In the genomic region with DNA sequence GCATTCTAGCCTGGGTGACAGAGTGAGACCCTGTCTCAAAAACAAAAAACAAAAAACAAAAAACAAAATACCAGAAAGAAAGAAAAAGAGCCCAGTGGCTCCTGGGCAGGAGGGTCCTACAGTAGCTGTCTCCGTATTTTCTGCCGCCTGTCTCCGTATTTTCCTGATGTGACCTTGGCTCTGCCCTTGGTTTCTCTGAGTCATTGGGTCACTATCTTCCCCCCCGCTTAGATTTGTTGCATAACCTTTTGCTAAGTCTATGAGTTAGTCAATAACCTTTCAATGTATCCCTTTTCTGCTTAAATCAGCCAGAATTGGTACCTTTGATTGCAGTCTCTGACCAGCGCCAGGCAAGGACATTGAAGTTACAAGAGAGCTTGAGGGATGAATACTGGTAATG, we compare ENCODE assay signal across 17 cellular contexts.
"Had no signal": no experiment of that assay in that cellular context is flagged by ENCODE, and none has a peak within 500 bp of the region (broad histone marks: within the 10 kb centered on the region; RNA-seq: fewer than 3 reads in every experiment).

No MANE protein-coding gene starts in this region.

- H3K27me3 ChIP-seq: esophagus muscularis mucosa, gastroesophageal sphincter, right atrium auricular region had no signal

- H3K9me3 Mint-ChIP-seq: natural killer cell, neural crest cell had no signal

- ATAC-seq: gastroesophageal sphincter, left lobe of liver, mucosa of descending colon, natural killer cell had no signal

- H3K4me3 ChIP-seq: esophagus muscularis mucosa, gastroesophageal sphincter, mucosa of descending colon, right atrium auricular region had no signal

- DNase-seq: effector memory CD4-positive, alpha-beta T cell; foreskin fibroblast; glutamatergic neuron; islet precursor cell; mammary epithelial cell; mucosa of descending colon; natural killer cell; small intestine; stimulated activated CD4-positive, alpha-beta T cell treated with anti-CD3 and anti-CD28 coated beads, Interleukin-12 subunit alpha, Interleukin-12 subunit beta, amount 100 ng/mL, for 4 hours; stimulated activated naive CD4-positive, alpha-beta T cell treated with Interleukin-2 at 50 U/mL for 16 hours; trophoblast cell had no signal

- FAIRE-seq: small intestine had no signal

- H3K27ac ChIP-seq: epithelial cell of prostate, esophagus muscularis mucosa, gastroesophageal sphincter, right atrium auricular region had no signal

- H3K4me3 Mint-ChIP-seq: natural killer cell, neural crest cell had no signal

- H3K9me3 ChIP-seq: esophagus muscularis mucosa, gastroesophageal sphincter, mucosa of descending colon, right atrium auricular region had no signal
